In genomic region chr21:38733973-38734546, GRCh38 we compare ENCODE assay signal across 8 cellular contexts.
A peak's percentile ranks its signal among the peaks of the same experiment; 100 is the strongest.
DNase-seq lines count a peak whose midpoint lies in the region; ATAC-seq, FAIRE-seq and TF ChIP-seq lines count a peak whose summit lies in the region.

No MANE protein-coding gene starts in this region.

- peak overlapping the region; percentile 67 for H3K9ac ChIP-seq in keratinocyte (ENCODE audit: control insufficient read depth, extremely low read depth, insufficient read depth, low read length)

- H3K4me3 Mint-ChIP-seq in central memory CD8-positive, alpha-beta T cell: peak overlapping the region; percentile 69

- H3K27ac Mint-ChIP-seq in central memory CD8-positive, alpha-beta T cell (ENCODE audit: low read depth): no peak overlapping the region

- DNase-seq in NCI-H2227 treated with DMSO at 0.1 percent for 48 hours (lab: John Stamatoyannopoulos, UW): peak; percentile 66
- DNase-seq in activated CD4-positive, alpha-beta T cell treated with anti-CD3 and anti-CD28 coated beads for 1 hour: peak; percentile 49
- DNase-seq in central memory CD8-positive, alpha-beta T cell (ENCODE audit: low spot score in 2 of 2): peak; percentile 24 to 77
- no peak for DNase-seq in keratinocyte (ENCODE audit: low read depth, low spot score)
- peak; percentile 46 to 73 for DNase-seq in stimulated activated CD4-positive, alpha-beta T cell treated with anti-CD3 and anti-CD28 coated beads, Interleukin-12 subunit alpha, Interleukin-12 subunit beta, amount 100 ng/mL, for 24 hours (ENCODE audit: low read depth in 2 of 2)

- no peak overlapping the region for H3K27ac ChIP-seq in 22Rv1
- H3K27ac ChIP-seq in keratinocyte (ENCODE audit: control insufficient read depth, insufficient read depth, low read length): peak overlapping the region; percentile 41

- peak overlapping the region; percentile 90 for H2AFZ ChIP-seq in keratinocyte (ENCODE audit: control insufficient read depth, low read length)

- peaks cover 6% of the 10 kb centered on the region for H3K4me1 ChIP-seq in keratinocyte (ENCODE audit: control insufficient read depth, extremely low read depth, insufficient read depth, low read length)

- H3K9me1 ChIP-seq in keratinocyte (ENCODE audit: control insufficient read depth, extremely low read depth, insufficient read depth, low read length): no peaks in the 10 kb centered on the region

- peaks cover 52% of the 10 kb centered on the region for H3K27me3 Mint-ChIP-seq in central memory CD8-positive, alpha-beta T cell

- no peaks in the 10 kb centered on the region for H3K9me3 Mint-ChIP-seq in central memory CD8-positive, alpha-beta T cell

- H3K4me2 ChIP-seq in keratinocyte (ENCODE audit: control insufficient read depth, extremely low read depth, insufficient read depth, low read depth, low read length): peak overlapping the region; percentile 99

- H3K4me3 ChIP-seq in keratinocyte (ENCODE audit: control insufficient read depth in 2 of 3, extremely low read depth in 1 of 3, insufficient read depth in 2 of 3, low read depth in 1 of 3, low read length in 3 of 3): peak overlapping the region in 2 of 3 experiments; percentile 57 to 73

- ATAC-seq in GM21723 (IDR thresholded peaks at IDR 0.05; ENCODE audit: unreplicated experiment): peak; percentile 59
- peak; percentile 46 for ATAC-seq in central memory CD8-positive, alpha-beta T cell (replicated peaks; ENCODE audit: extremely low read depth, poor library complexity, severe bottlenecking)
- ATAC-seq in HG03280 (IDR thresholded peaks at IDR 0.05; ENCODE audit: unreplicated experiment): no peak

- H3K4me1 Mint-ChIP-seq in central memory CD8-positive, alpha-beta T cell: peaks cover 6% of the 10 kb centered on the region

- H3K27me3 ChIP-seq in keratinocyte (ENCODE audit: control insufficient read depth, extremely low read depth, insufficient read depth, low read length): no peaks in the 10 kb centered on the region

- FAIRE-seq in keratinocyte (lab: Jason Lieb, UNC): no peak

- H3K9me3 ChIP-seq in keratinocyte (ENCODE audit: control insufficient read depth, low read depth, low read length): no peaks in the 10 kb centered on the region

- H3K79me2 ChIP-seq in keratinocyte (ENCODE audit: control insufficient read depth, insufficient read depth, low read length): no peaks in the 10 kb centered on the region

- H3K36me3 ChIP-seq in keratinocyte (ENCODE audit: control insufficient read depth in 2 of 2, extremely low read depth in 1 of 2, insufficient read depth in 2 of 2, low read length in 2 of 2): no peaks in the 10 kb centered on the region

- dilution Hi-C loops in keratinocyte (cut with MboI; ENCODE audit: extremely low pct_ligation_motif_present, low sequenced_read_pairs): no loop called here

- H3K36me3 Mint-ChIP-seq in central memory CD8-positive, alpha-beta T cell (ENCODE audit: insufficient read depth): peaks cover 3% of the 10 kb centered on the region

- TF ChIP-seq CTCF in 22Rv1 (IDR thresholded peaks at IDR 0.05) (peak; percentile 94), keratinocyte (optimal IDR thresholded peaks at IDR 0.05 in 1 of 3, IDR thresholded peaks at IDR 0.05 in 1 of 3, conservative IDR thresholded peaks at IDR 0.05 in 1 of 3; ENCODE audit: extremely low read depth in 1 of 3, insufficient read depth in 2 of 3, low read length in 3 of 3) (peak; percentile 89 to 98 (median 94))

- H4K20me1 ChIP-seq in keratinocyte (ENCODE audit: control insufficient read depth, extremely low read depth, insufficient read depth, low read length): no peaks in the 10 kb centered on the region
